In the genomic region with DNA sequence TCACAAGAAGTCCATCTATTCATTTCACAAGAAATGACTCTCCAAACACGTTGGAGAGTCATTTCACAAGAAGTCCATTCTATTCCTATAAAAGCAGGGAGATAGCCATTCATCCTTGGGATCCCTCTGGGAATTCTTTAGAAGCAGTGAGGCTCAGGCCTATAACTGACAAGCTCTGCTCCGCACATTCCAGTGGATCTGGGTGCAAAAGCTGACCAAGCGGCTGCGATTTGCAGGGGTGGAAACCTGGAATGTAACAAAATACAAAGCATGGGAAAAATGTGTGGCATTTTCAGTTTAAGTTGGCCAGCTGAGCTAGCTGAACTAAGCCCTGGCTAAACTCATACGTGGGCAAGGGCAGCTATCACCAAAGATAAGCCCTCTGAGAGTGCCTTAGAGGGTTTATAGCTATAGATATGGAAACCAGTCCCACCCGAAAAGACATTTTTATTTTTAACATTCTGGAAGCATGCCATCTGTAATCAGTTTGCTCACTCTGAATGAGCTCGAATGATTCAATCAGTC, we compare ENCODE assay signal across 2 cellular contexts.
TF ChIP-seq lines count a peak whose summit lies in the region.

No MANE protein-coding gene starts in this region.

TF ChIP-seq in IMR-90, 13 proteins besides CTCF, POLR2A, EP300 and RAD21:
- TF ChIP-seq RCOR1 (IDR thresholded peaks at IDR 0.05; ENCODE audit: insufficient replicate concordance, low read length) (no peak), CEBPB (IDR thresholded peaks at IDR 0.05; ENCODE audit: low read depth, low read length) (peak; percentile 59; the same call in 1 of the 2 replicates)

TF ChIP-seq in H1, 55 proteins besides CTCF, POLR2A, EP300 and RAD21:
- 0 out of 2 replicates have a peak, but pooled peaks have one; percentile 10 for TF ChIP-seq TEAD4 (IDR thresholded peaks at IDR 0.05; ENCODE audit: low read depth, low read length)
- TF ChIP-seq PHF8 (conservative IDR thresholded peaks at IDR 0.05; ENCODE audit: low read depth, low read length) = no peak
- TF ChIP-seq CHD1 (IDR thresholded peaks at IDR 0.05; ENCODE audit: low read depth, low read length) = no peak
- TF ChIP-seq RXRA (IDR thresholded peaks at IDR 0.05; ENCODE audit: insufficient read depth, low read depth, low read length) = no peak
- no peak for TF ChIP-seq HDAC2 (IDR thresholded peaks at IDR 0.05; ENCODE audit: borderline replicate concordance in 1 of 2, low read depth in 2 of 2, low read length in 2 of 2)
